In the genomic region with DNA sequence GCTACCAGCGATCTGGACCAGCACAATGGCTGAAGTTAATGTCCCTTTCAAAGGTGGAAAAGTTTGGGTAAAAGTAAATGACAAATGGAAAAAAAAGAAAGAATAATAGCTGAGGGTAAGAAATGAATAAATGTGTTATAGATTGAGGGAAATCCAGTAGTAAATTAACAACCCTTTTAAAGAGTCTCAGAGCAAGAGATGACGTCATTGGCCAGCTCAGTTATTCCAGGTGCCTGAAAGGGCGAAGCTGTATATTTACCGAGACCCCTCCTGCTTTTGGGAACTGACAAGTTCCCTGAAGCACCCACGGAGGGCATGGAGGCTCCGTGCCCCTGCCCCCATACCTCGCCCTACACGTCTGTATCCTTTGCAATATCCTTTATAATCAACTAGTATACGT, we compare ENCODE assay signal across 2 cellular contexts.
A peak's percentile ranks its signal among the peaks of the same experiment; 100 is the strongest.
TF ChIP-seq lines count a peak whose summit lies in the region.

No MANE protein-coding gene starts in this region.

TF ChIP-seq in HepG2, 621 proteins besides CTCF, POLR2A, EP300 and RAD21:
- TF ChIP-seq FOXK2 (IDR thresholded peaks at IDR 0.05) (no peak), CREB1 (IDR thresholded peaks at IDR 0.05) (peak; percentile 91), CREB1 (CRISPR knock-in tag; IDR thresholded peaks at IDR 0.05) (no peak), NRL (CRISPR knock-in tag; IDR thresholded peaks at IDR 0.05; ENCODE audit: borderline replicate concordance) (no peak), ATF7 (IDR thresholded peaks at IDR 0.05) (peak; percentile 99), ATF7 (CRISPR knock-in tag; IDR thresholded peaks at IDR 0.05) (no peak), HOXA7 (CRISPR knock-in tag; IDR thresholded peaks at IDR 0.05) (no peak)
TF ChIP-seq in HepG2: peak in this region for 2.

TF ChIP-seq in GM12878, 131 proteins besides CTCF, POLR2A, EP300 and RAD21:
- TF ChIP-seq ATF7 (IDR thresholded peaks at IDR 0.05; ENCODE audit: low read depth) = peak; percentile 62
- TF ChIP-seq CEBPB (IDR thresholded peaks at IDR 0.05; ENCODE audit: borderline replicate concordance in 1 of 2, low read depth in 2 of 2, low read length in 2 of 2) = no peak
- no peak for TF ChIP-seq GABPA (IDR thresholded peaks at IDR 0.05; ENCODE audit: low read depth)
- TF ChIP-seq, protein P1, sequence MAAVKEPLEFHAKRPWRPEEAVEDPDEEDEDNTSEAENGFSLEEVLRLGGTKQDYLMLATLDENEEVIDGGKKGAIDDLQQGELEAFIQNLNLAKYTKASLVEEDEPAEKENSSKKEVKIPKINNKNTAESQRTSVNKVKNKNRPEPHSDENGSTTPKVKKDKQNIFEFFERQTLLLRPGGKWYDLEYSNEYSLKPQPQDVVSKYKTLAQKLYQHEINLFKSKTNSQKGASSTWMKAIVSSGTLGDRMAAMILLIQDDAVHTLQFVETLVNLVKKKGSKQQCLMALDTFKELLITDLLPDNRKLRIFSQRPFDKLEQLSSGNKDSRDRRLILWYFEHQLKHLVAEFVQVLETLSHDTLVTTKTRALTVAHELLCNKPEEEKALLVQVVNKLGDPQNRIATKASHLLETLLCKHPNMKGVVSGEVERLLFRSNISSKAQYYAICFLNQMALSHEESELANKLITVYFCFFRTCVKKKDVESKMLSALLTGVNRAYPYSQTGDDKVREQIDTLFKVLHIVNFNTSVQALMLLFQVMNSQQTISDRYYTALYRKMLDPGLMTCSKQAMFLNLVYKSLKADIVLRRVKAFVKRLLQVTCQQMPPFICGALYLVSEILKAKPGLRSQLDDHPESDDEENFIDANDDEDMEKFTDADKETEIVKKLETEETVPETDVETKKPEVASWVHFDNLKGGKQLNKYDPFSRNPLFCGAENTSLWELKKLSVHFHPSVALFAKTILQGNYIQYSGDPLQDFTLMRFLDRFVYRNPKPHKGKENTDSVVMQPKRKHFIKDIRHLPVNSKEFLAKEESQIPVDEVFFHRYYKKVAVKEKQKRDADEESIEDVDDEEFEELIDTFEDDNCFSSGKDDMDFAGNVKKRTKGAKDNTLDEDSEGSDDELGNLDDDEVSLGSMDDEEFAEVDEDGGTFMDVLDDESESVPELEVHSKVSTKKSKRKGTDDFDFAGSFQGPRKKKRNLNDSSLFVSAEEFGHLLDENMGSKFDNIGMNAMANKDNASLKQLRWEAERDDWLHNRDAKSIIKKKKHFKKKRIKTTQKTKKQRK (IDR thresholded peaks at IDR 0.05; ENCODE audit: low read depth, low read length) = no peak
- no peak for TF ChIP-seq NFIC (IDR thresholded peaks at IDR 0.05; ENCODE audit: low read depth, low read length)
- no peak for TF ChIP-seq ESRRA (IDR thresholded peaks at IDR 0.05; ENCODE audit: low read length)
- no peak for TF ChIP-seq RB1 (IDR thresholded peaks at IDR 0.05; ENCODE audit: borderline replicate concordance)
